Comparison of ENCODE assay signal across 14 cellular contexts in the genomic region with DNA sequence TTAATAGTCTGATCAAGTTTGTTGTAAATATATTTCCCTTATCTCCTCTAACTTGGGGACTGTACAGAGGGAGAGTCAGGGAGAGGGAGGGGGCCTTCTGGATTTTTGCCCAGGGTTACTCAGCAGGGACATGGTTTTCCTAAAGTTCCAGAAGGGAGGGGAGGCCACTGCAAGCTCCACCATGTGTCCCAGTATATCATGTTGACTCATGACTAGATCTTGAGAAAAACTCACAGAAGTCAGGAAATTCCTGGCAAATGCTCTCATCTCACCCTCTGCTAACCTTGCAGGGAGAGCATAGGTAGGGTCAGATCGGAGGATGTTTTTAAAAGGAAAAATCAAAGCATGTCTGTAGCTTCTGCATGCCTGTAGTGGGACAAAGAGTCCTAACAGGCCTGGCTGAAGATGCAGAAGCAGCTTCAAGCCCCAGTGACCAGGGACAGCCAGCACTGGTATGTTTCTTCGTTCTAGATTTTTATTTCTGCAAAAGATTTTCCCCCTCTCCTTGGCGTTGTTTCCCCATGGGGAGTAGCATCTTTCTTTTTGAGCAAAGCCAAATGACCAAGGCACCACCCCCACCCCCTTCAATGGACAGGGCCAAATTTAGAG.
DNase-seq lines count a peak whose midpoint lies in the region; ATAC-seq and TF ChIP-seq lines count a peak whose summit lies in the region.
"Had no signal": no experiment of that assay in that cellular context is flagged by ENCODE, and none has a peak within 500 bp of the region (broad histone marks: within the 10 kb centered on the region; RNA-seq: fewer than 3 reads in every experiment).

No MANE protein-coding gene starts in this region.

- no peak overlapping the region for H3K27ac Mint-ChIP-seq in activated CD8-positive, alpha-beta memory T cell treated with anti-CD3 and anti-CD28 coated beads, Interleukin-2, amount 10 ng/mL, durations not matched to agents 7 days and 5 days

- H4K20me1 ChIP-seq in GM23248 (ENCODE audit: insufficient read depth): no peaks in the 10 kb centered on the region
- no peaks in the 10 kb centered on the region for H4K20me1 ChIP-seq in fibroblast of lung (ENCODE audit: control insufficient read depth, extremely low read depth, insufficient read depth, low read length)

- no peaks in the 10 kb centered on the region for H3K79me2 ChIP-seq in GM23248 (ENCODE audit: insufficient read depth)
- no peaks in the 10 kb centered on the region for H3K79me2 ChIP-seq in fibroblast of lung (ENCODE audit: control insufficient read depth, insufficient read depth, low read length)

- H3K4me1 Mint-ChIP-seq in activated CD8-positive, alpha-beta memory T cell treated with anti-CD3 and anti-CD28 coated beads, Interleukin-2, amount 10 ng/mL, durations not matched to agents 7 days and 5 days: peaks cover 7% of the 10 kb centered on the region

- TF ChIP-seq CTCF in fibroblast of lung (conservative IDR thresholded peaks at IDR 0.05 in 1 of 2, IDR thresholded peaks at IDR 0.05 in 1 of 2; ENCODE audit: low read depth in 1 of 2, low read length in 2 of 2): no peak

- H2AFZ ChIP-seq in GM23248 (peak overlapping the region; percentile 3; the same call in 1 of the 2 replicates), fibroblast of lung (ENCODE audit: low read length) (no peak overlapping the region)

- in situ Hi-C loops in GM23248 (cut with MboI): no loop called here

- H3K9me3 ChIP-seq in GM23248 (ENCODE audit: low read depth) (no peaks in the 10 kb centered on the region), SJCRH30 (replicated peaks) (no peaks in the 10 kb centered on the region), fibroblast of lung (ENCODE audit: control insufficient read depth, insufficient read depth, low read depth, low read length) (no peaks in the 10 kb centered on the region)
- H3K9me3 ChIP-seq: upper lobe of left lung had no signal

- H3K27me3 ChIP-seq in GM23248 (replicated peaks; ENCODE audit: insufficient read depth) (no peaks in the 10 kb centered on the region), SJCRH30 (no peaks in the 10 kb centered on the region), fibroblast of lung (ENCODE audit: control insufficient read depth, insufficient read depth, low read length) (no peaks in the 10 kb centered on the region)
- H3K27me3 ChIP-seq: cardiac muscle cell, upper lobe of left lung had no signal

- no peaks in the 10 kb centered on the region for H3K27me3 Mint-ChIP-seq in activated CD8-positive, alpha-beta memory T cell treated with anti-CD3 and anti-CD28 coated beads, Interleukin-2, amount 10 ng/mL, durations not matched to agents 7 days and 5 days

- H3K9ac ChIP-seq in GM23248 (peak overlapping the region; percentile 40), fibroblast of lung (ENCODE audit: insufficient read depth, low read length) (no peak overlapping the region)

- WGBS in GM23248 (ENCODE audit: low coverage in 1 of 2, low lambda C conversion rate in 2 of 2, missing lambda C conversion rate in 2 of 2), 2 experiments: 50 to 58% methylated on average over 3 of the region's 3 CpGs

- no peak for ATAC-seq in HG02642 (IDR thresholded peaks at IDR 0.05; ENCODE audit: poor library complexity, unreplicated experiment)
- no peak for ATAC-seq in activated CD8-positive, alpha-beta memory T cell treated with anti-CD3 and anti-CD28 coated beads, Interleukin-2, amount 10 ng/mL, durations not matched to agents 7 days and 5 days
- ATAC-seq: HepG2, right cardiac atrium had no signal

- CTCF ChIA-PET in activated CD8-positive, alpha-beta memory T cell treated with anti-CD3 and anti-CD28 coated beads, Interleukin-2, amount 10 ng/mL, durations not matched to agents 7 days and 5 days (lab: Charles Lee): no interaction called here

- H3K9me2 ChIP-seq in GM23248 (ENCODE audit: insufficient read depth): no peaks in the 10 kb centered on the region

- H3K9me3 Mint-ChIP-seq in activated CD8-positive, alpha-beta memory T cell treated with anti-CD3 and anti-CD28 coated beads, Interleukin-2, amount 10 ng/mL, durations not matched to agents 7 days and 5 days (ENCODE audit: low read depth): no peaks in the 10 kb centered on the region

- H3K27ac ChIP-seq in GM23248 (peak overlapping the region; percentile 69), SJCRH30 (peak overlapping the region; percentile 69), fibroblast of lung (ENCODE audit: insufficient read depth, low read length) (peak overlapping the region; percentile 40)
- H3K27ac ChIP-seq: cardiac muscle cell, upper lobe of left lung had no signal

- no peak overlapping the region for H3K4me3 Mint-ChIP-seq in activated CD8-positive, alpha-beta memory T cell treated with anti-CD3 and anti-CD28 coated beads, Interleukin-2, amount 10 ng/mL, durations not matched to agents 7 days and 5 days

- H3K4me1 ChIP-seq in GM23248 (ENCODE audit: insufficient read depth): peaks cover 58% of the 10 kb centered on the region
- H3K4me1 ChIP-seq in SJCRH30: peaks cover 67% of the 10 kb centered on the region
- H3K4me1 ChIP-seq in fibroblast of lung (ENCODE audit: control insufficient read depth, extremely low read depth, insufficient read depth, low read length): peaks cover 36% of the 10 kb centered on the region
- H3K4me1 ChIP-seq: upper lobe of left lung had no signal

- H3K4me2 ChIP-seq in GM23248 (ENCODE audit: unreplicated experiment) (peak overlapping the region; percentile 67), fibroblast of lung (ENCODE audit: extremely low read depth, insufficient read depth, low read length) (peak overlapping the region; percentile 62)

- peaks cover 1% of the 10 kb centered on the region for H3K36me3 Mint-ChIP-seq in activated CD8-positive, alpha-beta memory T cell treated with anti-CD3 and anti-CD28 coated beads, Interleukin-2, amount 10 ng/mL, durations not matched to agents 7 days and 5 days

- no peaks in the 10 kb centered on the region for H3K36me3 ChIP-seq in GM23248 (ENCODE audit: low read depth)
- no peaks in the 10 kb centered on the region for H3K36me3 ChIP-seq in SJCRH30
- no peaks in the 10 kb centered on the region for H3K36me3 ChIP-seq in fibroblast of lung (ENCODE audit: control insufficient read depth, insufficient read depth, low read length)
- H3K36me3 ChIP-seq: cardiac muscle cell, upper lobe of left lung had no signal

- H3F3A ChIP-seq in GM23248 (ENCODE audit: insufficient read depth): peaks cover 26% of the 10 kb centered on the region

- 0 out of 2 replicates have a peak overlapping the region, but pooled peaks have one; percentile 9 for H3K4me3 ChIP-seq in GM23248
- H3K4me3 ChIP-seq in SJCRH30: no peak overlapping the region
- no peak overlapping the region for H3K4me3 ChIP-seq in fibroblast of lung (replicated peaks in 1 of 4; ENCODE audit: control extremely low read depth in 1 of 4, insufficient read depth in 1 of 4, low read depth in 3 of 4, low read length in 4 of 4)
- H3K4me3 ChIP-seq: cardiac muscle cell, upper lobe of left lung had no signal

- DNase-seq in GM23248 (peak; percentile 90), SJCRH30 (peak; percentile 64 to 76), fibroblast of lung (ENCODE audit: low read depth in 2 of 2) (peak; percentile 85 to 98), pulmonary artery endothelial cell (ENCODE audit: low read depth, low spot score) (peak; percentile 75), NCI-H345 (lab: John Stamatoyannopoulos, UW) (no peak)
- no peak for DNase-seq in activated naive CD4-positive, alpha-beta T cell treated with Interleukin-2 at 50 U/mL for 16 hours
- no peak for DNase-seq in activated CD8-positive, alpha-beta memory T cell treated with anti-CD3 and anti-CD28 coated beads, Interleukin-2, amount 10 ng/mL, durations not matched to agents 7 days and 5 days
- DNase-seq: midbrain, NCI-H2029, right cardiac atrium, upper lobe of left lung had no signal

Comparison
In these comparisons a context has a peak if more than half of its experiments do, and no peak if none do; other contexts are left out.
1. DNase-seq: peak in GM23248 (single experiment), SJCRH30 (2 of 2), fibroblast of lung (2 of 2) and pulmonary artery endothelial cell (single experiment); none in activated naive CD4-positive, alpha-beta T cell treated with Interleukin-2 at 50 U/mL for 16 hours (single experiment), NCI-H345 (single experiment) and activated CD8-positive, alpha-beta memory T cell treated with anti-CD3 and anti-CD28 coated beads, Interleukin-2, amount 10 ng/mL, durations not matched to agents 7 days and 5 days (single experiment).
2. Peak in every context shown above with its lines, with median percentiles within 50 percentile points of each other: H3K27ac ChIP-seq.